ENCODE assay signal across 18 cellular contexts in genomic region chr20:38130687-38131587, GRCh38. TPM values are rescaled to one million over a fixed set of nuclear protein-coding genes. Genes with fewer than 3 reads are reported as not detected.
DNase-seq lines count a peak whose midpoint lies in the region; ATAC-seq and TF ChIP-seq lines count a peak whose summit lies in the region.
"Had no signal": no experiment of that assay in that cellular context is flagged by ENCODE, and none has a peak within 500 bp of the region (broad histone marks: within the 10 kb centered on the region; RNA-seq: fewer than 3 reads in every experiment).

No MANE protein-coding gene starts in this region.

- TF ChIP-seq CTCF in right atrium auricular region (IDR thresholded peaks at IDR 0.05) (no peak), upper lobe of right lung (IDR thresholded peaks at IDR 0.05) (no peak)

- H3K4me3 ChIP-seq in right atrium auricular region, result no peak overlapping the region
- H3K4me3 ChIP-seq in upper lobe of right lung, result no peak overlapping the region
- H3K4me3 ChIP-seq: lung, psoas muscle, thoracic aorta had no signal

- DNase-seq in cardiac septum (ENCODE audit: low spot score) (peak; percentile 66), right atrium auricular region (ENCODE audit: low spot score) (no peak), dermis blood vessel endothelial cell (peak; percentile 5), mesenteric fat pad (ENCODE audit: low spot score) (peak; percentile 82), upper lobe of right lung (peak; percentile 49), CD1c-positive myeloid dendritic cell (ENCODE audit: extremely low spot score) (no peak)
- no peak for DNase-seq in activated CD4-positive, alpha-beta T cell treated with anti-CD3 and anti-CD28 coated beads, Interleukin-2, amount 50 U/mL, for 48 hours
- DNase-seq: activated CD4-positive, alpha-beta memory T cell treated with anti-CD3 and anti-CD28 coated beads, Interleukin-2, amount 10 ng/mL, durations not matched to agents 7 days and 5 days; activated CD4-positive, CD25-positive, alpha-beta regulatory T cell treated with anti-CD3 and anti-CD28 coated beads, Interleukin-2, amount 50 U/mL, for 72 hours; caudate nucleus; H9; NCI-H2029 treated with DMSO at 0.1 percent for 48 hours; NCI-H526 treated with DMSO at 0.1 percent for 48 hours had no signal

- H3K9me3 ChIP-seq in right atrium auricular region (no peaks in the 10 kb centered on the region), upper lobe of right lung (no peaks in the 10 kb centered on the region)
- H3K9me3 ChIP-seq: psoas muscle, thoracic aorta had no signal

- no peaks in the 10 kb centered on the region for H3K27me3 ChIP-seq in right atrium auricular region
- H3K27me3 ChIP-seq in upper lobe of right lung, result no peaks in the 10 kb centered on the region

- ATAC-seq in upper lobe of right lung, result no peak
- ATAC-seq in HG03196 (IDR thresholded peaks at IDR 0.05; ENCODE audit: unreplicated experiment), result no peak
- ATAC-seq: psoas muscle had no signal

- H3K27ac ChIP-seq in right atrium auricular region (no peak overlapping the region), upper lobe of right lung (no peak overlapping the region)
- H3K27ac ChIP-seq: psoas muscle had no signal

- H3K4me1 ChIP-seq in right atrium auricular region, result peaks cover 0 to 51% of the 10 kb centered on the region in 2 donors
- H3K4me1 ChIP-seq in upper lobe of right lung, result peaks cover 17% of the 10 kb centered on the region

- intact Hi-C loops in cardiac septum (cut with DNase I), result no loop called here
- intact Hi-C loops in upper lobe of right lung (cut with DNase I), result no loop called here

- H3K36me3 ChIP-seq in right atrium auricular region, result peaks cover 56% of the 10 kb centered on the region
- peaks cover 40% of the 10 kb centered on the region for H3K36me3 ChIP-seq in upper lobe of right lung

RNA-seq across cellular contexts. Expression of gene TGM2, which starts 34.1 kb away (rescaled TPM):
- total RNA-seq in cardiac septum (792 TPM), right atrium auricular region (1,000 to 10,000 TPM in 1 of 2 donors, 100 to 1,000 TPM in 1; 680 to 1,303 TPM), dermis blood vessel endothelial cell (401 and 1,564 TPM in 2 replicates), mesenteric fat pad (131 TPM), upper lobe of right lung (562 TPM)
- total RNA-seq: activated T-helper 2 cell treated with anti-CD3 and anti-CD28 coated beads, Interferon-gamma antibody, Interleukin-2, Interleukin-4, amounts not matched to agents 10 μg/mL and 5 μg/mL and 100 μg/mL, durations not matched to agents 14 hours and 24 hours and 36 hours had no signal

Comparison
In these comparisons a context has a peak if more than half of its experiments do, and no peak if none do; other contexts are left out.
1. DNase-seq: peak in cardiac septum (single experiment), dermis blood vessel endothelial cell (single experiment), mesenteric fat pad (single experiment) and upper lobe of right lung (single experiment); none in right atrium auricular region (single experiment), CD1c-positive myeloid dendritic cell (single experiment) and activated CD4-positive, alpha-beta T cell treated with anti-CD3 and anti-CD28 coated beads, Interleukin-2, amount 50 U/mL, for 48 hours (0 of 2).